ENCODE assay signal across 17 cellular contexts in genomic region chr1:10724511-10724910, GRCh38.
DNase-seq lines count a peak whose midpoint lies in the region; ATAC-seq, FAIRE-seq and TF ChIP-seq lines count a peak whose summit lies in the region.
"Had no signal": no experiment of that assay in that cellular context is flagged by ENCODE, and none has a peak within 500 bp of the region (broad histone marks: within the 10 kb centered on the region; RNA-seq: fewer than 3 reads in every experiment).

No MANE protein-coding gene starts in this region.

- H3K9me3 ChIP-seq in left ventricle myocardium inferior (replicated peaks) = no peaks in the 10 kb centered on the region
- H3K9me3 ChIP-seq in pancreas = no peaks in the 10 kb centered on the region
- H3K9me3 ChIP-seq in vagina = no peaks in the 10 kb centered on the region
- no peaks in the 10 kb centered on the region for H3K9me3 ChIP-seq in osteoblast (ENCODE audit: low read depth, low read length)
- H3K9me3 ChIP-seq: neutrophil had no signal

- DNase-seq in Right ventricle myocardium inferior (ENCODE audit: missing footprints) (peak; percentile 21), left cardiac atrium (no peak), left ventricle myocardium inferior (no peak), pancreas (no peak), vagina (ENCODE audit: extremely low spot score in 2 of 2) (no peak), osteoblast (ENCODE audit: insufficient read length, low spot score, missing footprints) (no peak)
- DNase-seq: activated CD4-positive, alpha-beta T cell treated with anti-CD3 and anti-CD28 coated beads, Interleukin-2, amount 50 U/mL, for 48 hours; activated T-cell treated with anti-CD3 and anti-CD28 coated beads, Interleukin-2, amount 50 U/mL, for 48 hours; CD4-positive, alpha-beta memory T cell; effector memory CD4-positive, alpha-beta T cell; mesenchymal stem cell had no signal

- H3K27ac ChIP-seq in left ventricle myocardium inferior (replicated peaks) = peak overlapping the region; percentile 94
- H3K27ac ChIP-seq in pancreas = peak overlapping the region; percentile 52 to 90 (median 86)
- H3K27ac ChIP-seq in vagina = peak overlapping the region; percentile 33
- H3K27ac ChIP-seq in osteoblast (ENCODE audit: low read depth, low read length) = no peak overlapping the region
- H3K27ac ChIP-seq: neutrophil had no signal

- H3K4me2 ChIP-seq in osteoblast (ENCODE audit: insufficient read depth, low read length) = no peak overlapping the region

- H3K4me1 ChIP-seq in left ventricle myocardium inferior = peaks cover 93% of the 10 kb centered on the region
- H3K4me1 ChIP-seq in pancreas = peaks cover 35 to 47% (median 44%) of the 10 kb centered on the region in 3 donors
- H3K4me1 ChIP-seq in vagina = peaks cover 32% of the 10 kb centered on the region
- no peaks in the 10 kb centered on the region for H3K4me1 ChIP-seq in osteoblast (ENCODE audit: insufficient read depth, low read length)

- FAIRE-seq in pancreas (lab: Jason Lieb, UNC) = no peak
- FAIRE-seq: A204.1, small intestine, TTC549 had no signal

- intact Hi-C loops in Right ventricle myocardium inferior (cut with DNase I) = loop anchor here (5.0 kb wide), 1 partner anchor 42 kb away; no protein-coding TSS in a partner anchor
- intact Hi-C loops in left cardiac atrium (cut with DNase I) = no loop called here
- intact Hi-C loops in left ventricle myocardium inferior (cut with micrococcal nuclease) = no loop called here
- intact Hi-C loops in pancreas (cut with DNase I) = no loop called here
- intact Hi-C loops in vagina (cut with DNase I) = no loop called here

- ATAC-seq in Right ventricle myocardium inferior (no peak), left cardiac atrium (no peak), pancreas (peak in 1 of 4 donors; percentile 7), HG02623 (IDR thresholded peaks at IDR 0.05; ENCODE audit: unreplicated experiment) (no peak), GM18520 (IDR thresholded peaks at IDR 0.05; ENCODE audit: unreplicated experiment) (no peak)

- H2AFZ ChIP-seq in osteoblast (ENCODE audit: low read length) = no peak overlapping the region

- H3K36me3 ChIP-seq in left ventricle myocardium inferior = no peaks in the 10 kb centered on the region
- no peaks in the 10 kb centered on the region for H3K36me3 ChIP-seq in pancreas
- H3K36me3 ChIP-seq in vagina = no peaks in the 10 kb centered on the region
- H3K36me3 ChIP-seq in osteoblast (ENCODE audit: insufficient read depth, low read length) = no peaks in the 10 kb centered on the region
- H3K36me3 ChIP-seq: neutrophil had no signal

- TF ChIP-seq CTCF in left ventricle myocardium inferior (IDR thresholded peaks at IDR 0.05; ENCODE audit: borderline replicate concordance) (no peak), pancreas (IDR thresholded peaks at IDR 0.05) (no peak), vagina (IDR thresholded peaks at IDR 0.05) (no peak), osteoblast (IDR thresholded peaks at IDR 0.05; ENCODE audit: extremely low read depth, low read depth, low read length) (no peak)

- H4K20me1 ChIP-seq in osteoblast (ENCODE audit: insufficient read depth, low read length) = no peaks in the 10 kb centered on the region

- 73 to 75% methylated on average over 4 of the region's 4 CpGs for WGBS in pancreas, 2 donors

- no peak overlapping the region for H3K4me3 ChIP-seq in left ventricle myocardium inferior
- H3K4me3 ChIP-seq in pancreas = no peak overlapping the region
- no peak overlapping the region for H3K4me3 ChIP-seq in vagina
- H3K4me3 ChIP-seq in osteoblast (ENCODE audit: insufficient read depth, low read length) = no peak overlapping the region

- H3K27me3 ChIP-seq in left ventricle myocardium inferior (ENCODE audit: low read depth) = no peaks in the 10 kb centered on the region
- H3K27me3 ChIP-seq in pancreas = no peaks in the 10 kb centered on the region
- H3K27me3 ChIP-seq in vagina = no peaks in the 10 kb centered on the region
- H3K27me3 ChIP-seq in osteoblast (ENCODE audit: insufficient read depth, low read length) = peaks cover 44% of the 10 kb centered on the region
- H3K27me3 ChIP-seq: neutrophil had no signal

- TF ChIP-seq POLR2A in vagina (IDR thresholded peaks at IDR 0.05) = no peak

- H3K79me2 ChIP-seq in osteoblast (ENCODE audit: insufficient read depth, low read length) = no peaks in the 10 kb centered on the region
